1 cellular context compared by ENCODE assay signal in genomic region chr12:113500662-113501435, GRCh38.
TF ChIP-seq lines count a peak whose summit lies in the region.

No MANE protein-coding gene starts in this region.

TF ChIP-seq in GM23338, 12 proteins besides CTCF, POLR2A, EP300 and RAD21 (continued from another document):
- no peak for TF ChIP-seq ZNF462 (CRISPR knock-in tag; IDR thresholded peaks at IDR 0.05)
- no peak for TF ChIP-seq NANOG (IDR thresholded peaks at IDR 0.05; ENCODE audit: borderline replicate concordance)
- TF ChIP-seq POLR2AphosphoS5 (IDR thresholded peaks at IDR 0.05; ENCODE audit: low read depth), result no peak
- TF ChIP-seq, protein P1, sequence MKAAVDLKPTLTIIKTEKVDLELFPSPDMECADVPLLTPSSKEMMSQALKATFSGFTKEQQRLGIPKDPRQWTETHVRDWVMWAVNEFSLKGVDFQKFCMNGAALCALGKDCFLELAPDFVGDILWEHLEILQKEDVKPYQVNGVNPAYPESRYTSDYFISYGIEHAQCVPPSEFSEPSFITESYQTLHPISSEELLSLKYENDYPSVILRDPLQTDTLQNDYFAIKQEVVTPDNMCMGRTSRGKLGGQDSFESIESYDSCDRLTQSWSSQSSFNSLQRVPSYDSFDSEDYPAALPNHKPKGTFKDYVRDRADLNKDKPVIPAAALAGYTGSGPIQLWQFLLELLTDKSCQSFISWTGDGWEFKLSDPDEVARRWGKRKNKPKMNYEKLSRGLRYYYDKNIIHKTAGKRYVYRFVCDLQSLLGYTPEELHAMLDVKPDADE (IDR thresholded peaks at IDR 0.05), result no peak
- no peak for TF ChIP-seq JUNB (IDR thresholded peaks at IDR 0.05; ENCODE audit: unreplicated experiment)
- no peak for TF ChIP-seq EZH2phosphoT487 (IDR thresholded peaks at IDR 0.05; ENCODE audit: unreplicated experiment)
- TF ChIP-seq, protein P2, sequence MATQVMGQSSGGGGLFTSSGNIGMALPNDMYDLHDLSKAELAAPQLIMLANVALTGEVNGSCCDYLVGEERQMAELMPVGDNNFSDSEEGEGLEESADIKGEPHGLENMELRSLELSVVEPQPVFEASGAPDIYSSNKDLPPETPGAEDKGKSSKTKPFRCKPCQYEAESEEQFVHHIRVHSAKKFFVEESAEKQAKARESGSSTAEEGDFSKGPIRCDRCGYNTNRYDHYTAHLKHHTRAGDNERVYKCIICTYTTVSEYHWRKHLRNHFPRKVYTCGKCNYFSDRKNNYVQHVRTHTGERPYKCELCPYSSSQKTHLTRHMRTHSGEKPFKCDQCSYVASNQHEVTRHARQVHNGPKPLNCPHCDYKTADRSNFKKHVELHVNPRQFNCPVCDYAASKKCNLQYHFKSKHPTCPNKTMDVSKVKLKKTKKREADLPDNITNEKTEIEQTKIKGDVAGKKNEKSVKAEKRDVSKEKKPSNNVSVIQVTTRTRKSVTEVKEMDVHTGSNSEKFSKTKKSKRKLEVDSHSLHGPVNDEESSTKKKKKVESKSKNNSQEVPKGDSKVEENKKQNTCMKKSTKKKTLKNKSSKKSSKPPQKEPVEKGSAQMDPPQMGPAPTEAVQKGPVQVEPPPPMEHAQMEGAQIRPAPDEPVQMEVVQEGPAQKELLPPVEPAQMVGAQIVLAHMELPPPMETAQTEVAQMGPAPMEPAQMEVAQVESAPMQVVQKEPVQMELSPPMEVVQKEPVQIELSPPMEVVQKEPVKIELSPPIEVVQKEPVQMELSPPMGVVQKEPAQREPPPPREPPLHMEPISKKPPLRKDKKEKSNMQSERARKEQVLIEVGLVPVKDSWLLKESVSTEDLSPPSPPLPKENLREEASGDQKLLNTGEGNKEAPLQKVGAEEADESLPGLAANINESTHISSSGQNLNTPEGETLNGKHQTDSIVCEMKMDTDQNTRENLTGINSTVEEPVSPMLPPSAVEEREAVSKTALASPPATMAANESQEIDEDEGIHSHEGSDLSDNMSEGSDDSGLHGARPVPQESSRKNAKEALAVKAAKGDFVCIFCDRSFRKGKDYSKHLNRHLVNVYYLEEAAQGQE (IDR thresholded peaks at IDR 0.05; ENCODE audit: unreplicated experiment), result no peak
- no peak for TF ChIP-seq ZNF331 (CRISPR knock-in tag; IDR thresholded peaks at IDR 0.05; ENCODE audit: low read depth)
TF ChIP-seq in GM23338: peak in this region for 0.
